Comparison of ENCODE assay signal across 16 cellular contexts in genomic region chr13:48404952-48405351, GRCh38. TPM values are rescaled to one million over a fixed set of nuclear protein-coding genes. Genes with fewer than 3 reads are reported as not detected.
DNase-seq lines count a peak whose midpoint lies in the region; ATAC-seq and TF ChIP-seq lines count a peak whose summit lies in the region.
"Had no signal": no experiment of that assay in that cellular context is flagged by ENCODE, and none has a peak within 500 bp of the region (broad histone marks: within the 10 kb centered on the region; RNA-seq: fewer than 3 reads in every experiment).

No MANE protein-coding gene starts in this region.

- H3K36me3 ChIP-seq in ascending aorta: no peaks in the 10 kb centered on the region
- H3K36me3 ChIP-seq in stomach: peaks cover 0 to 6% (median 0%) of the 10 kb centered on the region in 4 donors
- no peaks in the 10 kb centered on the region for H3K36me3 ChIP-seq in right lobe of liver

- H3K4me3 ChIP-seq in ascending aorta: no peak overlapping the region
- no peak overlapping the region for H3K4me3 ChIP-seq in stomach
- H3K4me3 ChIP-seq in right lobe of liver: no peak overlapping the region

- H3K4me1 ChIP-seq in ascending aorta: peaks cover 3 to 21% of the 10 kb centered on the region in 2 donors
- H3K4me1 ChIP-seq in foreskin keratinocyte: peaks cover 55% of the 10 kb centered on the region
- H3K4me1 ChIP-seq in stomach: peaks cover 5 to 50% (median 13%) of the 10 kb centered on the region in 4 donors
- no peaks in the 10 kb centered on the region for H3K4me1 ChIP-seq in right lobe of liver

- CTCF ChIA-PET in activated CD4-positive, alpha-beta memory T cell treated with anti-CD3 and anti-CD28 coated beads, Interleukin-2, amount 10 ng/mL, durations not matched to agents 7 days and 5 days (lab: Charles Lee): no interaction called here

- peaks cover 86% of the 10 kb centered on the region for H3K4me1 Mint-ChIP-seq in activated T-helper 1 cell treated with anti-CD3 and anti-CD28 coated beads, Interleukin-12 subunit alpha, Interleukin-12 subunit beta, Interleukin-2, Interleukin-4 antibody, amounts not matched to agents 30 ng/mL and 10 ng/mL and 1 ng/mL, durations not matched to agents 14 hours and 24 hours and 36 hours (ENCODE audit: low read depth)
- H3K4me1 Mint-ChIP-seq in activated CD4-positive, alpha-beta memory T cell treated with anti-CD3 and anti-CD28 coated beads, Interleukin-2, amount 10 ng/mL, durations not matched to agents 7 days and 5 days: peaks cover 79% of the 10 kb centered on the region
- H3K4me1 Mint-ChIP-seq: endodermal cell had no signal

- no peak overlapping the region for H3K4me3 Mint-ChIP-seq in activated T-helper 1 cell treated with anti-CD3 and anti-CD28 coated beads, Interleukin-12 subunit alpha, Interleukin-12 subunit beta, Interleukin-2, Interleukin-4 antibody, amounts not matched to agents 30 ng/mL and 10 ng/mL and 1 ng/mL, durations not matched to agents 14 hours and 24 hours and 36 hours
- H3K4me3 Mint-ChIP-seq in activated CD4-positive, alpha-beta memory T cell treated with anti-CD3 and anti-CD28 coated beads, Interleukin-2, amount 10 ng/mL, durations not matched to agents 7 days and 5 days: no peak overlapping the region
- H3K4me3 Mint-ChIP-seq: activated naive CD4-positive, alpha-beta T cell treated with anti-CD3 and anti-CD28 coated beads for 36 hours; endodermal cell had no signal

- no peak for TF ChIP-seq POLR2A in stomach (IDR thresholded peaks at IDR 0.05)
- no peak for TF ChIP-seq POLR2A in right lobe of liver (IDR thresholded peaks at IDR 0.05)

- H3K27me3 ChIP-seq in ascending aorta: no peaks in the 10 kb centered on the region
- H3K27me3 ChIP-seq in foreskin keratinocyte: no peaks in the 10 kb centered on the region
- H3K27me3 ChIP-seq in stomach: no peaks in the 10 kb centered on the region
- H3K27me3 ChIP-seq in right lobe of liver: no peaks in the 10 kb centered on the region

- H3K27ac ChIP-seq in ascending aorta (peak overlapping the region; percentile 74), foreskin keratinocyte (peak overlapping the region; percentile 7), stomach (peak overlapping the region in 3 of 5 donors; percentile 53 to 80 (median 57)), right lobe of liver (peak overlapping the region in 1 of 3 donors; percentile 52)
- H3K27ac ChIP-seq: RWPE1 had no signal

- no peaks in the 10 kb centered on the region for H3K27me3 Mint-ChIP-seq in activated T-helper 1 cell treated with anti-CD3 and anti-CD28 coated beads, Interleukin-12 subunit alpha, Interleukin-12 subunit beta, Interleukin-2, Interleukin-4 antibody, amounts not matched to agents 30 ng/mL and 10 ng/mL and 1 ng/mL, durations not matched to agents 14 hours and 24 hours and 36 hours (ENCODE audit: insufficient read depth)
- no peaks in the 10 kb centered on the region for H3K27me3 Mint-ChIP-seq in activated CD4-positive, alpha-beta memory T cell treated with anti-CD3 and anti-CD28 coated beads, Interleukin-2, amount 10 ng/mL, durations not matched to agents 7 days and 5 days

- ATAC-seq in foreskin keratinocyte: no peak
- ATAC-seq in right lobe of liver: no peak

- 64 to 85% (median 85%) methylated on average over 1 of the region's 1 CpG for WGBS in stomach, 5 donors
- WGBS in right lobe of liver (ENCODE audit: insufficient coverage, low coverage, low lambda C conversion rate, missing lambda C conversion rate): 46% methylated on average over 1 of the region's 1 CpG

- TF ChIP-seq CTCF in ascending aorta (IDR thresholded peaks at IDR 0.05) (no peak), foreskin keratinocyte (conservative IDR thresholded peaks at IDR 0.05) (no peak), stomach (IDR thresholded peaks at IDR 0.05) (no peak), right lobe of liver (IDR thresholded peaks at IDR 0.05) (no peak)

- H3K9me3 ChIP-seq in ascending aorta (no peaks in the 10 kb centered on the region), stomach (no peaks in the 10 kb centered on the region), right lobe of liver (no peaks in the 10 kb centered on the region)

- H3K27ac Mint-ChIP-seq in activated T-helper 1 cell treated with anti-CD3 and anti-CD28 coated beads, Interleukin-12 subunit alpha, Interleukin-12 subunit beta, Interleukin-2, Interleukin-4 antibody, amounts not matched to agents 30 ng/mL and 10 ng/mL and 1 ng/mL, durations not matched to agents 14 hours and 24 hours and 36 hours: no peak overlapping the region
- no peak overlapping the region for H3K27ac Mint-ChIP-seq in activated CD4-positive, alpha-beta memory T cell treated with anti-CD3 and anti-CD28 coated beads, Interleukin-2, amount 10 ng/mL, durations not matched to agents 7 days and 5 days
- H3K27ac Mint-ChIP-seq: activated naive CD4-positive, alpha-beta T cell treated with anti-CD3 and anti-CD28 coated beads for 36 hours; endodermal cell had no signal

- H3K9me3 Mint-ChIP-seq in activated T-helper 1 cell treated with anti-CD3 and anti-CD28 coated beads, Interleukin-12 subunit alpha, Interleukin-12 subunit beta, Interleukin-2, Interleukin-4 antibody, amounts not matched to agents 30 ng/mL and 10 ng/mL and 1 ng/mL, durations not matched to agents 14 hours and 24 hours and 36 hours: no peaks in the 10 kb centered on the region
- no peaks in the 10 kb centered on the region for H3K9me3 Mint-ChIP-seq in activated CD4-positive, alpha-beta memory T cell treated with anti-CD3 and anti-CD28 coated beads, Interleukin-2, amount 10 ng/mL, durations not matched to agents 7 days and 5 days
- H3K9me3 Mint-ChIP-seq: activated naive CD4-positive, alpha-beta T cell treated with anti-CD3 and anti-CD28 coated beads for 36 hours; endodermal cell had no signal

- peaks cover 16% of the 10 kb centered on the region for H3K36me3 Mint-ChIP-seq in activated T-helper 1 cell treated with anti-CD3 and anti-CD28 coated beads, Interleukin-12 subunit alpha, Interleukin-12 subunit beta, Interleukin-2, Interleukin-4 antibody, amounts not matched to agents 30 ng/mL and 10 ng/mL and 1 ng/mL, durations not matched to agents 14 hours and 24 hours and 36 hours (ENCODE audit: low read depth)
- peaks cover 52% of the 10 kb centered on the region for H3K36me3 Mint-ChIP-seq in activated CD4-positive, alpha-beta memory T cell treated with anti-CD3 and anti-CD28 coated beads, Interleukin-2, amount 10 ng/mL, durations not matched to agents 7 days and 5 days (ENCODE audit: low read depth)

- POLR2A ChIA-PET in activated CD4-positive, alpha-beta memory T cell treated with anti-CD3 and anti-CD28 coated beads, Interleukin-2, amount 10 ng/mL, durations not matched to agents 7 days and 5 days (lab: Charles Lee): interaction anchor here (0.7 to 1.8 kb wide), 2 partner anchors 8 to 91 kb away, joined by 3 to 7 read pairs; partner anchors contain the start of gene LPAR6

- TF ChIP-seq EP300 in stomach (IDR thresholded peaks at IDR 0.05): no peak

- DNase-seq in EH (ENCODE audit: low read depth) (peak; percentile 43), ascending aorta (ENCODE audit: low spot score in 2 of 2) (no peak), foreskin keratinocyte (no peak), stomach (no peak), NCI-H526 (lab: John Stamatoyannopoulos, UW) (no peak), right lobe of liver (no peak)
- no peak for DNase-seq in activated T-helper 1 cell treated with anti-CD3 and anti-CD28 coated beads, Interleukin-12 subunit alpha, Interleukin-12 subunit beta, Interleukin-2, Interleukin-4 antibody, amounts not matched to agents 30 ng/mL and 10 ng/mL and 1 ng/mL, durations not matched to agents 14 hours and 24 hours and 36 hours (ENCODE audit: low spot score)
- no peak for DNase-seq in activated CD4-positive, alpha-beta memory T cell treated with anti-CD3 and anti-CD28 coated beads, Interleukin-2, amount 10 ng/mL, durations not matched to agents 7 days and 5 days
- DNase-seq: activated naive CD4-positive, alpha-beta T cell treated with anti-CD3 and anti-CD28 coated beads for 36 hours; C1 segment of cervical spinal cord; DMS79 treated with DMSO at 0.1 percent for 48 hours; endodermal cell; NCI-H1436 treated with DMSO at 0.1 percent for 48 hours; NCI-H2227 treated with DMSO at 0.1 percent for 48 hours; NK-92 treated with Interleukin-12 subunit alpha and Interleukin-12 subunit beta, amount 100 ng/mL, for 24 hours had no signal

- intact Hi-C loops in ascending aorta (cut with DNase I) (loop anchor here (5.0 to 10.0 kb wide), 3 partner anchors 127 to 172 kb away; partner anchors contain the start of genes ITM2B and RCBTB2), stomach (cut with DNase I; ENCODE audit: low total_unique reads) (no loop called here), right lobe of liver (cut with DNase I) (no loop called here)
- intact Hi-C loops in activated T-helper 1 cell treated with anti-CD3 and anti-CD28 coated beads, Interleukin-12 subunit alpha, Interleukin-12 subunit beta, Interleukin-2, Interleukin-4 antibody, amounts not matched to agents 30 ng/mL and 10 ng/mL and 1 ng/mL, durations not matched to agents 14 hours and 24 hours and 36 hours (cut with micrococcal nuclease): loop anchor here (5.0 kb wide), 6 partner anchors 73 to 572 kb away; partner anchors contain the start of genes FNDC3A and NUDT15

RNA-seq across cellular contexts. Expression of gene LPAR6, which starts 8.0 kb away (rescaled TPM):
- total RNA-seq in ascending aorta: 35.7 TPM
- 4.7 and 6.3 TPM in 2 replicates for total RNA-seq in foreskin keratinocyte
- 4.0 and 6.5 TPM in 2 replicates for polyA plus RNA-seq in foreskin keratinocyte
- total RNA-seq in stomach: 10 to 100 TPM in 3 of 5 donors, 1 to 10 TPM in 2; 1.4 to 74.1 (median 16.1) TPM
- polyA plus RNA-seq in stomach: 100 to 1,000 TPM in 1 of 3 donors, 1 to 10 TPM in 2; 5.5 to 104 (median 7.6) TPM
- total RNA-seq in right lobe of liver: 10 to 100 TPM in 2 of 6 experiments, 1 to 10 TPM in 4; 3.7 to 14.5 (median 5.9) TPM
- total RNA-seq in activated T-helper 1 cell treated with anti-CD3 and anti-CD28 coated beads, Interleukin-12 subunit alpha, Interleukin-12 subunit beta, Interleukin-2, Interleukin-4 antibody, amounts not matched to agents 30 ng/mL and 10 ng/mL and 1 ng/mL, durations not matched to agents 14 hours and 24 hours and 36 hours: 4.9 and 5.4 TPM in 2 replicates
- 100 to 1,000 TPM in 1 of 2 experiments, 10 to 100 TPM in 1; 96.8 to 100 TPM for total RNA-seq in activated CD4-positive, alpha-beta memory T cell treated with anti-CD3 and anti-CD28 coated beads, Interleukin-2, amount 10 ng/mL, durations not matched to agents 7 days and 5 days

Comparison
In these comparisons a context has a peak if more than half of its experiments do, and no peak if none do; other contexts are left out.
1. intact Hi-C loops: an anchor here in ascending aorta (5.0 to 10.0 kb wide) and activated T-helper 1 cell treated with anti-CD3 and anti-CD28 coated beads, Interleukin-12 subunit alpha, Interleukin-12 subunit beta, Interleukin-2, Interleukin-4 antibody, amounts not matched to agents 30 ng/mL and 10 ng/mL and 1 ng/mL, durations not matched to agents 14 hours and 24 hours and 36 hours (5.0 kb wide); none called in stomach and right lobe of liver.